Comparison of ENCODE assay signal across 10 cellular contexts in the genomic region with DNA sequence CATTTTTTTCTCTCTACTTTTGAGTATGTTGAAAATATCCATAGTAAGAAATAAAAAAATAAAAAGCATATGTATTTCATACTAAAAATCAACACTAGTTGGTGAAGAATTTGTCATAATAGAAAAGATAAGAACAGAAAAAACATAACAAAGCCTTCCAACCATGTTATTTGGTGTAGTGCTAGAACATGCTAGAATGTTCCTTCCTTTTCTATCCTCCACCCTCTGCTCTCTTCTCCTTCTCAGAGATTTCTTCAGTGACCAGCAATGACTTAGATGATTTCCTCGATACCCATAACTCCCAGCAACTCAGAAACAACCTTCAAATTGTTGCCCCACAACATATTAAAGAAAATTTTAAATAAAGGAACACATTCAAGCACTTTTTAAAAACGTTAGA. TPM values are rescaled to one million over a fixed set of nuclear protein-coding genes. Genes with fewer than 3 reads are reported as not detected.
DNase-seq lines count a peak whose midpoint lies in the region; ATAC-seq and TF ChIP-seq lines count a peak whose summit lies in the region.
"Had no signal": no experiment of that assay in that cellular context is flagged by ENCODE, and none has a peak within 500 bp of the region (broad histone marks: within the 10 kb centered on the region; RNA-seq: fewer than 3 reads in every experiment).

No MANE protein-coding gene starts in this region.

- peaks cover 6% of the 10 kb centered on the region for H3K9me3 Mint-ChIP-seq in GM23338
- peaks cover 3 to 7% of the 10 kb centered on the region in 2 donors for H3K9me3 Mint-ChIP-seq in effector memory CD8-positive, alpha-beta T cell

- no peak overlapping the region for H3K27ac Mint-ChIP-seq in GM23338
- peak overlapping the region; percentile 97 to 100 for H3K27ac Mint-ChIP-seq in effector memory CD8-positive, alpha-beta T cell

- H3K9me2 ChIP-seq in GM23338 (ENCODE audit: insufficient read depth): no peaks in the 10 kb centered on the region

- H3K4me2 ChIP-seq in GM23338 (peak overlapping the region; percentile 97; the same call in 1 of the 2 replicates), skeletal muscle satellite cell (ENCODE audit: low read length) (peak overlapping the region; percentile 90)

- H3K9me3 ChIP-seq in skeletal muscle satellite cell (replicated peaks; ENCODE audit: low read length): no peaks in the 10 kb centered on the region

- no peaks in the 10 kb centered on the region; the same call in 1 of the 2 replicates for H3K36me3 ChIP-seq in GM23338 (ENCODE audit: insufficient read depth)
- no peaks in the 10 kb centered on the region for H3K36me3 ChIP-seq in skeletal muscle satellite cell (ENCODE audit: insufficient read depth, low read length)

- H3K4me3 ChIP-seq in GM23338 (peak overlapping the region; percentile 96; the same call in 1 of the 2 replicates), skeletal muscle satellite cell (ENCODE audit: low read length) (peak overlapping the region; percentile 7)

- peaks cover 13% of the 10 kb centered on the region for H3K4me1 ChIP-seq in GM23338 (ENCODE audit: insufficient read depth)
- H3K4me1 ChIP-seq in skeletal muscle satellite cell (ENCODE audit: control insufficient read depth, insufficient read depth, low read length): peaks cover 8% of the 10 kb centered on the region

- 0 out of 2 replicates have a peak, but pooled peaks cover 5% of the 10 kb centered on the region for H4K20me1 ChIP-seq in GM23338 (replicated peaks; ENCODE audit: insufficient read depth)

- peaks cover 28% of the 10 kb centered on the region for H3K27me3 Mint-ChIP-seq in GM23338 (ENCODE audit: insufficient read depth, low read depth, poor library complexity)
- H3K27me3 Mint-ChIP-seq in effector memory CD8-positive, alpha-beta T cell: no peaks in the 10 kb centered on the region

- H3K36me3 Mint-ChIP-seq in GM23338 (ENCODE audit: low read depth): peaks cover 18% of the 10 kb centered on the region
- H3K36me3 Mint-ChIP-seq in effector memory CD8-positive, alpha-beta T cell (ENCODE audit: insufficient read depth): peaks cover 63% of the 10 kb centered on the region

- H3K4me1 Mint-ChIP-seq in GM23338: peaks cover 16% of the 10 kb centered on the region
- peaks cover 32 to 48% of the 10 kb centered on the region in 2 donors for H3K4me1 Mint-ChIP-seq in effector memory CD8-positive, alpha-beta T cell (ENCODE audit: low read depth in 2 of 2)

- no peak overlapping the region for H2AFZ ChIP-seq in GM23338

- no peak overlapping the region for H3K9ac ChIP-seq in skeletal muscle satellite cell (ENCODE audit: low read depth, low read length)

- peak overlapping the region; percentile 89; the same call in 1 of the 3 replicates for H3K4me3 Mint-ChIP-seq in GM23338
- peak overlapping the region; percentile 95 to 100 for H3K4me3 Mint-ChIP-seq in effector memory CD8-positive, alpha-beta T cell

- no peak for TF ChIP-seq CTCF in GM23338 (conservative IDR thresholded peaks at IDR 0.05; ENCODE audit: low read depth in 2 of 2)

- H3K27ac ChIP-seq in GM23338 (ENCODE audit: low read depth): no peak overlapping the region

- H3K27me3 ChIP-seq in GM23338 (ENCODE audit: insufficient read depth) (peaks cover 21% of the 10 kb centered on the region), skeletal muscle satellite cell (ENCODE audit: control insufficient read depth, insufficient read depth, low read length) (no peaks in the 10 kb centered on the region)

- H3K79me2 ChIP-seq in GM23338 (replicated peaks; ENCODE audit: insufficient read depth): peaks cover 62% of the 10 kb centered on the region

- DNase-seq in GM23338 (ENCODE audit: low spot score) (no peak), OCI-M1 (lab: John Stamatoyannopoulos, UW) (peak; percentile 53), UCSD-AML1 (lab: John Stamatoyannopoulos, UW; ENCODE audit: unreplicated experiment) (no peak), SKM-1 treated with dmso at 0.1 percent for 144 hours (lab: John Stamatoyannopoulos, UW; ENCODE audit: unreplicated experiment) (no peak)
- DNase-seq in effector memory CD8-positive, alpha-beta T cell: no peak
- DNase-seq: posterior cingulate gyrus, T1000 had no signal

- 0 out of 2 replicates have a peak, but pooled peaks cover 5% of the 10 kb centered on the region for H3F3A ChIP-seq in GM23338 (replicated peaks; ENCODE audit: low read depth)

- no peak for ATAC-seq in GM23338
- no peak for ATAC-seq in effector memory CD8-positive, alpha-beta T cell (replicated peaks)
- no peak for ATAC-seq in GM19463 (IDR thresholded peaks at IDR 0.05; ENCODE audit: unreplicated experiment)
- ATAC-seq in HG02970 (IDR thresholded peaks at IDR 0.05; ENCODE audit: low FRiP score, unreplicated experiment): no peak

TF ChIP-seq in GM23338, 12 proteins besides CTCF, POLR2A, EP300 and RAD21:
- TF ChIP-seq NANOG (IDR thresholded peaks at IDR 0.05; ENCODE audit: borderline replicate concordance): no peak

RNA-seq across cellular contexts. Expression of a gene that starts 2.6 kb away (rescaled TPM):
- total RNA-seq in GM23338 (2014; rRNA removed; shearing (Covaris generic)): 56.8 and 59.8 TPM in 2 replicates
- 23.4 and 24.8 TPM in 2 replicates for polyA plus RNA-seq in GM23338 (2016; fragmentation: Nextera tagmentation; extraction: Ambion mirVana)
- total RNA-seq in skeletal muscle satellite cell (2012; rRNA removed): 37.0 and 44.1 TPM in 2 replicates
